Comparison of ENCODE assay signal across 8 cellular contexts in the genomic region with DNA sequence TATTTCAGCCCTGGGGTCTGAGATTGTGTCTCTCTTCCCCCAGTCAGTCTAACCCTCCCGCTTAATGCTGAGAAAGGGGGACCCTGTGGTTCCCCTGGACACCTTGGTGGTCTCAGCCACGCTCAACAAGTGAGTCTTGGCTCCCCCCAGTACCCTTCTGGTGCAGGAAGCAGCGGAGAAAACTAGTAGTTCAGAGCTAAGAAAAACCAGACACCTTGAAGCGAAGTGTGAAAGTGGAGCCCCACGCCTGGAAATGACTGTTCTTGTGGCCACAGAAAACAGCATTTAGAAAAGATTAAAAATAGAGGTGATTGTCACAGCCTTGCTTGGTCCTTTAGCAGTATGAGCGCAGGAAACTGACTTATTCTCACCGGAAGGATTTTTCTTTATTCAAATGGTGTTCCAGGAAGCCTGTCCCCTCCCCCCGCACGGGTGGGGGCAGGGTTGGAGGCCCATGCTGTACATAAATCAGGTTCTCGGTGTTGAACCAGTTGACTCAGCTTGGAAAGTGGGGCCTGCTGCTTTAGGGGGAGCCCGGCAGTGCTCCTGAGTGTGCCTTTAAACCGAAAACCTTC. TPM values are rescaled to one million over a fixed set of nuclear protein-coding genes. Genes with fewer than 3 reads are reported as not detected.
DNase-seq lines count a peak whose midpoint lies in the region; ATAC-seq and TF ChIP-seq lines count a peak whose summit lies in the region.

No MANE protein-coding gene starts in this region.

- TF ChIP-seq CTCF in PC-9 (conservative IDR thresholded peaks at IDR 0.05) (no peak), heart right ventricle (IDR thresholded peaks at IDR 0.05) (no peak)

- peak overlapping the region; percentile 46 for H3K27ac ChIP-seq in PC-9
- peak overlapping the region; percentile 79 to 98 (median 96) for H3K27ac ChIP-seq in heart right ventricle

- POLR2A ChIA-PET in PC-9 (lab: Charles Lee; ENCODE audit: unreplicated experiment): no interaction called here

- CTCF ChIA-PET in PC-9 (lab: Charles Lee): interaction anchor here (0.6 kb wide), 1 partner anchor 58 kb away, joined by 3 read pairs; no protein-coding TSS in a partner anchor

- TSS peak; percentile 51 for BruUV-seq in PC-9 (replicated peaks; lab: Mats Ljungman, UMichigan)

- intact Hi-C loops in PC-9 (cut with micrococcal nuclease; ENCODE audit: unreplicated experiment) (loop anchor here (1.0 kb wide), 1 partner anchor 8 kb away; the partner anchor contains the start of gene ARPC5L), heart right ventricle (cut with DNase I) (loop anchor here in 3 of 10 donors (5.0 to 10.0 kb wide), 3 partner anchors 65 to 275 kb away; partner anchors contain the start of genes GOLGA1 (in 1 of the 3) and SCAI (in 1 of the 3))

- peak overlapping the region; percentile 99 for H3K9ac ChIP-seq in skeletal muscle satellite cell (ENCODE audit: low read depth, low read length)

- H3K9me3 ChIP-seq in PC-9 (ENCODE audit: insufficient read depth, low read depth) (no peaks in the 10 kb centered on the region), heart right ventricle (no peaks in the 10 kb centered on the region), skeletal muscle satellite cell (replicated peaks; ENCODE audit: low read length) (no peaks in the 10 kb centered on the region)

- 10 to 11% methylated on average over 12 of the region's 12 CpGs for WGBS in heart right ventricle, 2 donors

- H3K4me3 ChIP-seq in PC-9 (peak overlapping the region; percentile 100), heart right ventricle (peak overlapping the region; percentile 83 to 99 (median 92)), skeletal muscle satellite cell (ENCODE audit: low read length) (peak overlapping the region; percentile 97)

- peak overlapping the region; percentile 85 for H2AFZ ChIP-seq in PC-9

- H3K9me2 ChIP-seq in PC-9 (ENCODE audit: insufficient read depth): no peaks in the 10 kb centered on the region

- H4K20me1 ChIP-seq in PC-9 (ENCODE audit: insufficient read depth): peaks cover 23% of the 10 kb centered on the region

- H3K4me2 ChIP-seq in PC-9: peak overlapping the region; percentile 95
- peak overlapping the region; percentile 94 for H3K4me2 ChIP-seq in skeletal muscle satellite cell (ENCODE audit: low read length)

- H3K27me3 ChIP-seq in PC-9 (ENCODE audit: insufficient read depth, low read depth) (no peaks in the 10 kb centered on the region), heart right ventricle (no peaks in the 10 kb centered on the region), skeletal muscle satellite cell (ENCODE audit: control insufficient read depth, insufficient read depth, low read length) (no peaks in the 10 kb centered on the region)

- peak; percentile 61 for ATAC-seq in GM18511 (IDR thresholded peaks at IDR 0.05; ENCODE audit: unreplicated experiment)
- peak; percentile 46 for ATAC-seq in HG02678 (IDR thresholded peaks at IDR 0.05; ENCODE audit: unreplicated experiment)
- peak in 3 of 8 donors; percentile 4 to 29 (median 5) for ATAC-seq in heart right ventricle

- H3K4me1 ChIP-seq in PC-9 (replicated peaks; ENCODE audit: insufficient read depth) (peaks cover 24% of the 10 kb centered on the region; the same call in 1 of the 2 replicates), heart right ventricle (peaks cover 28 to 64% (median 56%) of the 10 kb centered on the region in 9 donors), skeletal muscle satellite cell (ENCODE audit: control insufficient read depth, insufficient read depth, low read length) (peaks cover 29% of the 10 kb centered on the region)

- DNase-seq in PC-9 (peak in 1 of 2 experiments; percentile 56), heart right ventricle (peak in 1 of 2 donors; percentile 39), iPS-NIHi7 (ENCODE audit: extremely low spot score) (no peak), HuH-7.5 (ENCODE audit: low spot score) (no peak)
- DNase-seq in activated T-helper 9 cell treated with anti-CD3 and anti-CD28 coated beads, Interleukin-2, amount 50 U/mL, for 16 hours (ENCODE audit: low read depth): peak; percentile 85

- H3K36me3 ChIP-seq in PC-9 (ENCODE audit: low read depth) (0 out of 2 replicates have a peak, but pooled peaks cover 9% of the 10 kb centered on the region), heart right ventricle (peaks cover 0 to 39% (median 11%) of the 10 kb centered on the region in 9 donors), skeletal muscle satellite cell (ENCODE audit: insufficient read depth, low read length) (peaks cover 39% of the 10 kb centered on the region)

- peaks cover 27% of the 10 kb centered on the region for H3F3A ChIP-seq in PC-9 (ENCODE audit: insufficient read depth, low read depth)

- peaks cover 82% of the 10 kb centered on the region for H3K79me2 ChIP-seq in PC-9 (ENCODE audit: low read depth)

RNA-seq across cellular contexts. Expression of gene ARPC5L, which starts 8.1 kb away (rescaled TPM):
- total RNA-seq in PC-9 (2021) (71.0 and 84.4 TPM in 2 replicates), heart right ventricle (10 to 100 TPM; 30.6 to 69.4 (median 39.9) TPM)
- 10 to 100 TPM; 26.6 to 74.9 TPM for polyA plus RNA-seq in heart right ventricle
- 16.8 and 19.5 TPM in 2 replicates for total RNA-seq in skeletal muscle satellite cell (2012; rRNA removed)

RNA-seq across cellular contexts. Expression of gene RPL35, which starts 8.3 kb away (rescaled TPM):
- total RNA-seq in PC-9 (2021) (2,125 and 2,313 TPM in 2 replicates), heart right ventricle (100 to 1,000 TPM; 598 to 885 (median 678) TPM)
- 1,000 to 10,000 TPM; 3,237 to 3,743 TPM for polyA plus RNA-seq in heart right ventricle
- 2,748 and 3,436 TPM in 2 replicates for total RNA-seq in skeletal muscle satellite cell (2012; rRNA removed)

RNA-seq across cellular contexts. Expression of gene WDR38, which starts 16.8 kb away (rescaled TPM):
- total RNA-seq in PC-9 (2021) (not detected in 2 replicates), heart right ventricle (under 1 TPM in 1 of 10 donors, not detected in 9; 0.22 TPM)
- under 1 TPM in 1 of 2 donors, not detected in 1; 0.04 TPM for polyA plus RNA-seq in heart right ventricle
- total RNA-seq in skeletal muscle satellite cell (2012; rRNA removed): not detected in 2 replicates
